Comparison of ENCODE assay signal across 15 cellular contexts in the genomic region with DNA sequence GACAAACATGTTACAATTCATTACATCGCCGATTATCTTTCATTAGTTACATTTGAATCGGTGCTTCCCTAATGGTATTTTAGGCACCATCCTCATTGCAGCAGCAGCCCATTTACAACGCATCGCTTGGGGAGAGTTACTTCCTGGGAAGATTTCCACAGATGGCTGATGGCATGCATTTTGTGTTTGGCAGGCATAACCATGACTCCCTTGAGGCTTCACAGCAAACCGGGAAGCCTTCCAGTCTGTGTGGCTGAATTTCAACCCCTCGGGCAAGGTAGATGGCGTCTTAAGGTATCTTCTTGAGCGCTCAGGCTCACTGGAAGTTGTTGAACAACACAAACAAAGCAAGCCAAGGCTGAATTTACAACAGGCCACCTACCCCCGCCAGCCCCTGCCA. TPM values are rescaled to one million over a fixed set of nuclear protein-coding genes. Genes with fewer than 3 reads are reported as not detected.
DNase-seq lines count a peak whose midpoint lies in the region; ATAC-seq, FAIRE-seq and TF ChIP-seq lines count a peak whose summit lies in the region.
"Had no signal": no experiment of that assay in that cellular context is flagged by ENCODE, and none has a peak within 500 bp of the region (broad histone marks: within the 10 kb centered on the region; RNA-seq: fewer than 3 reads in every experiment).

No MANE protein-coding gene starts in this region.

- no peaks in the 10 kb centered on the region for H3K9me1 ChIP-seq in keratinocyte (ENCODE audit: control insufficient read depth, extremely low read depth, insufficient read depth, low read length)

- H3K36me3 ChIP-seq in keratinocyte (ENCODE audit: control insufficient read depth in 2 of 2, extremely low read depth in 1 of 2, insufficient read depth in 2 of 2, low read length in 2 of 2) (no peaks in the 10 kb centered on the region), Karpas-422 (ENCODE audit: insufficient read depth, low read length) (no peaks in the 10 kb centered on the region), lower lobe of right lung (no peaks in the 10 kb centered on the region)
- H3K36me3 ChIP-seq: ascending aorta had no signal

- peak; percentile 95 for FAIRE-seq in keratinocyte (lab: Jason Lieb, UNC)

- H4K20me1 ChIP-seq in keratinocyte (ENCODE audit: control insufficient read depth, extremely low read depth, insufficient read depth, low read length) (no peaks in the 10 kb centered on the region), Karpas-422 (ENCODE audit: insufficient read depth, low read depth, low read length) (no peaks in the 10 kb centered on the region)

- no peaks in the 10 kb centered on the region for H3K9me3 ChIP-seq in keratinocyte (ENCODE audit: control insufficient read depth, low read depth, low read length)
- H3K9me3 ChIP-seq in Karpas-422 (ENCODE audit: low read length): peaks cover 12% of the 10 kb centered on the region
- H3K9me3 ChIP-seq in lower lobe of right lung: no peaks in the 10 kb centered on the region
- H3K9me3 ChIP-seq: ascending aorta had no signal

- H3K27ac ChIP-seq in keratinocyte (ENCODE audit: control insufficient read depth, insufficient read depth, low read length) (peak overlapping the region; percentile 39), Karpas-422 (ENCODE audit: low read length) (no peak overlapping the region), lower lobe of right lung (no peak overlapping the region)
- H3K27ac ChIP-seq: ascending aorta had no signal

- dilution Hi-C loops in keratinocyte (cut with MboI; ENCODE audit: extremely low pct_ligation_motif_present, low sequenced_read_pairs): no loop called here

- no peaks in the 10 kb centered on the region for H3K79me2 ChIP-seq in keratinocyte (ENCODE audit: control insufficient read depth, insufficient read depth, low read length)
- H3K79me2 ChIP-seq in Karpas-422 (ENCODE audit: low read length): no peaks in the 10 kb centered on the region

- H3K4me2 ChIP-seq in keratinocyte (ENCODE audit: control insufficient read depth, extremely low read depth, insufficient read depth, low read depth, low read length) (peak overlapping the region; percentile 74), Karpas-422 (ENCODE audit: low read depth, low read length, poor library complexity, severe bottlenecking) (no peak overlapping the region)

- no peaks in the 10 kb centered on the region for H3K9me2 ChIP-seq in Karpas-422 (replicated peaks; ENCODE audit: insufficient read depth, low read length)

- intact Hi-C loops in lower lobe of right lung (cut with DNase I): no loop called here

- no peak for ATAC-seq in lower lobe of right lung
- ATAC-seq: natural killer cell treated with Interleukin-12 subunit alpha and Interleukin-12 subunit beta and Interleukin-15 and Interleukin-18, amount 100 ng/mL, for 72 hours; WTC11 had no signal

- H3K27me3 ChIP-seq in keratinocyte (ENCODE audit: control insufficient read depth, extremely low read depth, insufficient read depth, low read length) (no peaks in the 10 kb centered on the region), Karpas-422 (ENCODE audit: low read length) (no peaks in the 10 kb centered on the region), lower lobe of right lung (ENCODE audit: low read depth) (no peaks in the 10 kb centered on the region)
- H3K27me3 ChIP-seq: ascending aorta had no signal

- DNase-seq in AG09319 (ENCODE audit: extremely low read depth, low read depth) (peak; percentile 60), LHCN-M2 (ENCODE audit: low read depth) (peak; percentile 26), astrocyte of the cerebellum (ENCODE audit: low read depth) (peak; percentile 64), keratinocyte (ENCODE audit: low read depth, low spot score) (no peak), Karpas-422 (no peak), NCI-H2196 (lab: John Stamatoyannopoulos, UW; ENCODE audit: unreplicated experiment) (no peak), lower lobe of right lung (no peak)
- no peak for DNase-seq in activated naive CD4-positive, alpha-beta T cell treated with Interleukin-2 at 50 U/mL for 16 hours
- DNase-seq: activated effector memory CD4-positive, alpha-beta T cell treated with anti-CD3 and anti-CD28 coated beads, Interleukin-2, amount 50 U/mL, for 16 hours; NCI-H510A treated with DMSO at 0.1 percent for 48 hours; RPMI8226 had no signal

- H3K4me3 ChIP-seq in astrocyte of the cerebellum (ENCODE audit: low read depth, low read length): no peak overlapping the region
- H3K4me3 ChIP-seq in keratinocyte (ENCODE audit: control insufficient read depth in 2 of 3, extremely low read depth in 1 of 3, insufficient read depth in 2 of 3, low read depth in 1 of 3, low read length in 3 of 3): peak overlapping the region in 2 of 3 experiments; percentile 36 to 41
- H3K4me3 ChIP-seq in Karpas-422 (ENCODE audit: low read length): no peak overlapping the region
- no peak overlapping the region for H3K4me3 ChIP-seq in lower lobe of right lung
- H3K4me3 ChIP-seq: ascending aorta had no signal

- TF ChIP-seq CTCF in AG09319 (IDR thresholded peaks at IDR 0.05; ENCODE audit: low read depth, low read length) (no peak), astrocyte of the cerebellum (IDR thresholded peaks at IDR 0.05; ENCODE audit: low read depth, low read length, missing control alignments) (no peak), keratinocyte (optimal IDR thresholded peaks at IDR 0.05 in 1 of 3, IDR thresholded peaks at IDR 0.05 in 1 of 3, conservative IDR thresholded peaks at IDR 0.05 in 1 of 3; ENCODE audit: extremely low read depth in 1 of 3, insufficient read depth in 2 of 3, low read length in 3 of 3) (no peak), lower lobe of right lung (IDR thresholded peaks at IDR 0.05) (no peak)

- H3K9ac ChIP-seq in keratinocyte (ENCODE audit: control insufficient read depth, extremely low read depth, insufficient read depth, low read length): no peak overlapping the region
- H3K9ac ChIP-seq in Karpas-422 (ENCODE audit: low read length): no peak overlapping the region

- H3K4me1 ChIP-seq in keratinocyte (ENCODE audit: control insufficient read depth, extremely low read depth, insufficient read depth, low read length) (peaks cover 23% of the 10 kb centered on the region), Karpas-422 (ENCODE audit: low read length) (no peaks in the 10 kb centered on the region), lower lobe of right lung (no peaks in the 10 kb centered on the region)
- H3K4me1 ChIP-seq: ascending aorta had no signal

- H2AFZ ChIP-seq in keratinocyte (ENCODE audit: control insufficient read depth, low read length) (peak overlapping the region; percentile 6), Karpas-422 (ENCODE audit: low read length) (no peak overlapping the region)

- in situ Hi-C loops in astrocyte of the cerebellum (cut with HindIII; ENCODE audit: low sequenced_read_pairs): no loop called here

RNA-seq across cellular contexts. Expression of a gene that starts 1.6 kb away (rescaled TPM):
- 0.75 and 1.3 TPM in 2 replicates for total RNA-seq in LHCN-M2 (2014; rRNA removed)
- polyA plus RNA-seq in LHCN-M2 (2012): 0.79 TPM
- polyA plus RNA-seq in keratinocyte: 0.49 to 0.73 TPM (median 0.67 TPM) in 3 replicates
- polyA plus RNA-seq in keratinocyte (2011; ENCODE audit: low read depth): 0.12 TPM
- 0.27 and 0.46 TPM in 2 replicates for polyA plus RNA-seq in keratinocyte (2011; cell fraction: cytosol; rRNA removed)
- 0.80 and 0.88 TPM in 2 replicates for polyA plus RNA-seq in keratinocyte (2011; cell fraction: nucleus; rRNA removed)
- 0.04 and 0.92 TPM in 2 replicates for polyA plus RNA-seq in keratinocyte (2012; ENCODE audit: low replicate concordance)
- 0.07 to 1.9 TPM (median 0.99 TPM) in 3 replicates for polyA minus RNA-seq in keratinocyte
- 0.38 TPM for polyA minus RNA-seq in keratinocyte (2011; cell fraction: cytosol; rRNA and poly(A)+ RNA removed)
- 1.5 and 2.9 TPM in 2 replicates for polyA minus RNA-seq in keratinocyte (2011; cell fraction: nucleus; rRNA and poly(A)+ RNA removed)
- total RNA-seq in Karpas-422 (2014; rRNA removed; shearing (Covaris generic); ENCODE audit: low replicate concordance): not detected in 2 replicates
- 13.8 TPM for total RNA-seq in lower lobe of right lung
- total RNA-seq: activated CD8-positive, alpha-beta memory T cell treated with anti-CD3 and anti-CD28 coated beads for 36 hours; natural killer cell treated with Interleukin-12 subunit alpha and Interleukin-12 subunit beta and Interleukin-15 and Interleukin-18, amount 100 ng/mL, for 72 hours had no signal

Comparison
In these comparisons a context has a peak if more than half of its experiments do, and no peak if none do; other contexts are left out.
1. DNase-seq: peak in AG09319 (single experiment), LHCN-M2 (single experiment) and astrocyte of the cerebellum (single experiment); none in keratinocyte (single experiment), Karpas-422 (single experiment), NCI-H2196 (single experiment), activated naive CD4-positive, alpha-beta T cell treated with Interleukin-2 at 50 U/mL for 16 hours (single experiment) and lower lobe of right lung (single experiment).
2. H3K4me3 ChIP-seq: peak in keratinocyte (2 of 3); none in astrocyte of the cerebellum (single experiment), Karpas-422 (single experiment) and lower lobe of right lung (single experiment).